25 cellular contexts compared by ENCODE assay signal in the genomic region with DNA sequence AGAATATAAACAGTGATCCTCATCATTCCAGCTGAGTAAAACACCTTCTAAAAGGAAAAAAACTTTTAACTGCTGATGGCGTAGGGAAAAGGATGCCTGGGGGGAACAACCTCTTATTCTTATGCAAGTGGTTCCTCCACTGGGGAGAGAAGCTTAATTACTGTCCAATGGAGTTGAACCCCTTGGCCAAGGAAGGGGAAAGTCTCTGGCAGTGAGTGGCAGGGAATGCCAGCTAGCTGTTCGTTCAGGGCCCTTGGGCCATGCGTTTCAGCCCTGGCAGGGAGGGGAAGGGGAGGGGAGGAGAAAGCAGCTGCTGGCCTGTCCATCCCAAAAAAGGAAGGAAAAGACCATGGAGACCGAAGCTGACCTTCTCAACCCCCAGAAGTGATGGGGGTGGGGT. TPM values are rescaled to one million over a fixed set of nuclear protein-coding genes. Genes with fewer than 3 reads are reported as not detected.
"Had no signal": no experiment of that assay in that cellular context is flagged by ENCODE, and none has a peak within 500 bp of the region (broad histone marks: within the 10 kb centered on the region; RNA-seq: fewer than 3 reads in every experiment).

No MANE protein-coding gene starts in this region.

- H3K36me3 ChIP-seq: SJCRH30 had no signal

- H3K9me3 ChIP-seq: SJCRH30 had no signal

- ATAC-seq: Panc1, PC-3, Right ventricle myocardium inferior, SK-N-SH treated with all-trans-retinoic acid at 6 μM for 48 hours had no signal

- H3K27ac ChIP-seq: SJCRH30 had no signal

- H3K27me3 ChIP-seq: SJCRH30 had no signal

- H3K4me3 ChIP-seq: SJCRH30 had no signal

- DNase-seq: KBM-7, NCI-H1048, NCI-H1105, NCI-H1417, NCI-H1436 treated with DMSO at 0.1 percent for 48 hours, NCI-H1694, NCI-H187 treated with DMSO at 0.1 percent for 48 hours, NCI-H2029 treated with DMSO at 0.1 percent for 48 hours, NCI-H2107, NCI-H2227 treated with DMSO at 0.1 percent for 48 hours, NCI-H524, NCI-H526 treated with DMSO at 0.1 percent for 48 hours, NCI-H748 treated with DMSO at 0.1 percent for 48 hours, PC-3, SHP77 treated with DMSO at 0.1 percent for 48 hours, SJCRH30 had no signal

RNA-seq across cellular contexts. Expression of a gene that starts 22.6 kb away (rescaled TPM):
- total RNA-seq: HT-29, LHCN-M2, MCF 10A, NCI-H460, OCI-LY7, PC-3, Right ventricle myocardium inferior, RPMI7951, SJCRH30 had no signal
